Comparison of ENCODE assay signal across 1 cellular context in the genomic region with DNA sequence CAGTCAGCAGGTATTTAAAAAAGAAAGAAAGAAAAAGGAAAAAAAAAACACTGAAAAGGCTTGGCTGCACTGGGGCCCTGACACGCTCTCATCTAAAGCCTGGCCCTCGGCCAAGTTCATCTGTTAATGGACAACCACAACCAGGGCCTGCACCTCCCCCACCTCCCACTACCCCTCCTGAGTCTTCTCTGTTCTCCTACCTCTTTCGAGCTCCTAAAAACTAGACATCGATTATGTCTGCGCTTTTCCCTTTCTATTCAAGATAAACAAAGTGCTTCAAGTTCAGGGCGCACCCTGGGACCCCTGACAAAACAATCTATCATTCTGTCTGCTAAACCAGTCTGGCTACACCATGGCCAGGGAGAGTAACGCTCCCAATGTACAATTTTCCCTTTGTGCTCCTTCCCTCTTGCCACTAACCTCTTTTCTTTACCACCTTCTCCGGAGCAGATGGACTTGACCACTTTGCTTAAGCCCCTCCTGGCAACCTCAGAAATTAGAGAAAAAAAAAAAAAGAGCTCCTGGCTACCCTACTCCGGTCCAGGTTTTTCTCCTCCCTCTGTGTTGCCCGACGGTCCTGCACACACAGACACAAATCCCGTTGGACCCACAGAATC.
TF ChIP-seq lines count a peak whose summit lies in the region.

No MANE protein-coding gene starts in this region.

TF ChIP-seq in HepG2, 621 proteins besides CTCF, POLR2A, EP300 and RAD21 (continued from another document):
- no peak for TF ChIP-seq TFAP4 (IDR thresholded peaks at IDR 0.05; ENCODE audit: borderline replicate concordance, low read depth)
- no peak for TF ChIP-seq TP53 (CRISPR knock-in tag; conservative IDR thresholded peaks at IDR 0.05)
- no peak for TF ChIP-seq ZBTB42 (CRISPR knock-in tag; IDR thresholded peaks at IDR 0.05)
- TF ChIP-seq HNF4G (IDR thresholded peaks at IDR 0.05; ENCODE audit: borderline replicate concordance, low read depth, low read length): 0 out of 2 replicates have a peak, but pooled peaks have one; percentile 14
- TF ChIP-seq HNF4G (CRISPR knock-in tag; IDR thresholded peaks at IDR 0.05; ENCODE audit: borderline replicate concordance, low read depth): no peak
- no peak for TF ChIP-seq HNRNPLL (IDR thresholded peaks at IDR 0.05; ENCODE audit: low read depth, low read length, poor library complexity, severe bottlenecking)
- TF ChIP-seq TMF1 (CRISPR knock-in tag; IDR thresholded peaks at IDR 0.05; ENCODE audit: low read depth): no peak
- no peak for TF ChIP-seq CHD2 (IDR thresholded peaks at IDR 0.05; ENCODE audit: low read depth, low read length)
- TF ChIP-seq ZEB1 (IDR thresholded peaks at IDR 0.05; ENCODE audit: insufficient replicate concordance, low read depth): no peak
- TF ChIP-seq GATAD2A (CRISPR knock-in tag; IDR thresholded peaks at IDR 0.05): peak; percentile 56
- TF ChIP-seq ZNF567 (CRISPR knock-in tag; IDR thresholded peaks at IDR 0.05; ENCODE audit: borderline replicate concordance): no peak
- TF ChIP-seq SOX5 (CRISPR knock-in tag; IDR thresholded peaks at IDR 0.05; ENCODE audit: borderline replicate concordance): peak; percentile 48; the same call in 1 of the 2 replicates
- TF ChIP-seq, protein P1, sequence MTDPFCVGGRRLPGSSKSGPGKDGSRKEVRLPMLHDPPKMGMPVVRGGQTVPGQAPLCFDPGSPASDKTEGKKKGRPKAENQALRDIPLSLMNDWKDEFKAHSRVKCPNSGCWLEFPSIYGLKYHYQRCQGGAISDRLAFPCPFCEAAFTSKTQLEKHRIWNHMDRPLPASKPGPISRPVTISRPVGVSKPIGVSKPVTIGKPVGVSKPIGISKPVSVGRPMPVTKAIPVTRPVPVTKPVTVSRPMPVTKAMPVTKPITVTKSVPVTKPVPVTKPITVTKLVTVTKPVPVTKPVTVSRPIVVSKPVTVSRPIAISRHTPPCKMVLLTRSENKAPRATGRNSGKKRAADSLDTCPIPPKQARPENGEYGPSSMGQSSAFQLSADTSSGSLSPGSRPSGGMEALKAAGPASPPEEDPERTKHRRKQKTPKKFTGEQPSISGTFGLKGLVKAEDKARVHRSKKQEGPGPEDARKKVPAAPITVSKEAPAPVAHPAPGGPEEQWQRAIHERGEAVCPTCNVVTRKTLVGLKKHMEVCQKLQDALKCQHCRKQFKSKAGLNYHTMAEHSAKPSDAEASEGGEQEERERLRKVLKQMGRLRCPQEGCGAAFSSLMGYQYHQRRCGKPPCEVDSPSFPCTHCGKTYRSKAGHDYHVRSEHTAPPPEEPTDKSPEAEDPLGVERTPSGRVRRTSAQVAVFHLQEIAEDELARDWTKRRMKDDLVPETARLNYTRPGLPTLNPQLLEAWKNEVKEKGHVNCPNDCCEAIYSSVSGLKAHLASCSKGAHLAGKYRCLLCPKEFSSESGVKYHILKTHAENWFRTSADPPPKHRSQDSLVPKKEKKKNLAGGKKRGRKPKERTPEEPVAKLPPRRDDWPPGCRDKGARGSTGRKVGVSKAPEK (CRISPR knock-in tag; IDR thresholded peaks at IDR 0.05; ENCODE audit: borderline replicate concordance): peak; percentile 70; the same call in 1 of the 2 replicates
- TF ChIP-seq HDAC1 (CRISPR knock-in tag; IDR thresholded peaks at IDR 0.05): no peak
- TF ChIP-seq ZNF777 (CRISPR knock-in tag; IDR thresholded peaks at IDR 0.05): no peak
- TF ChIP-seq EEA1 (CRISPR knock-in tag; IDR thresholded peaks at IDR 0.05; ENCODE audit: borderline replicate concordance): no peak
- TF ChIP-seq MEF2D (CRISPR knock-in tag; IDR thresholded peaks at IDR 0.05): no peak
- no peak for TF ChIP-seq ZNF772 (CRISPR knock-in tag; IDR thresholded peaks at IDR 0.05)
- 0 out of 2 replicates have a peak, but pooled peaks have one; percentile 32 for TF ChIP-seq ZGPAT (CRISPR knock-in tag; IDR thresholded peaks at IDR 0.05)
- TF ChIP-seq, protein P2, sequence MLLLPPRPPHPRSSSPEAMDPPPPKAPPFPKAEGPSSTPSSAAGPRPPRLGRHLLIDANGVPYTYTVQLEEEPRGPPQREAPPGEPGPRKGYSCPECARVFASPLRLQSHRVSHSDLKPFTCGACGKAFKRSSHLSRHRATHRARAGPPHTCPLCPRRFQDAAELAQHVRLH (CRISPR knock-in tag; IDR thresholded peaks at IDR 0.05; ENCODE audit: borderline replicate concordance, low read depth): no peak
- TF ChIP-seq ARHGAP35 (CRISPR knock-in tag; IDR thresholded peaks at IDR 0.05; ENCODE audit: borderline replicate concordance): no peak
- TF ChIP-seq KDM2A (CRISPR knock-in tag; IDR thresholded peaks at IDR 0.05; ENCODE audit: borderline replicate concordance, low read depth): peak; percentile 33; the same call in 1 of the 2 replicates
- TF ChIP-seq ZNF616 (CRISPR knock-in tag; IDR thresholded peaks at IDR 0.05; ENCODE audit: low read depth): no peak
- no peak for TF ChIP-seq PLSCR1 (CRISPR knock-in tag; IDR thresholded peaks at IDR 0.05; ENCODE audit: borderline replicate concordance)
- no peak for TF ChIP-seq ZNF746 (CRISPR knock-in tag; IDR thresholded peaks at IDR 0.05)
- no peak for TF ChIP-seq TAF1 (CRISPR knock-in tag; IDR thresholded peaks at IDR 0.05)
- TF ChIP-seq SIN3A (IDR thresholded peaks at IDR 0.05; ENCODE audit: borderline replicate concordance, low read depth, low read length): no peak
- no peak for TF ChIP-seq NPAS2 (CRISPR knock-in tag; IDR thresholded peaks at IDR 0.05; ENCODE audit: borderline replicate concordance)
- peak; percentile 20; the same call in 1 of the 2 replicates for TF ChIP-seq ZNF574 (CRISPR knock-in tag; IDR thresholded peaks at IDR 0.05)
- TF ChIP-seq, protein P3, sequence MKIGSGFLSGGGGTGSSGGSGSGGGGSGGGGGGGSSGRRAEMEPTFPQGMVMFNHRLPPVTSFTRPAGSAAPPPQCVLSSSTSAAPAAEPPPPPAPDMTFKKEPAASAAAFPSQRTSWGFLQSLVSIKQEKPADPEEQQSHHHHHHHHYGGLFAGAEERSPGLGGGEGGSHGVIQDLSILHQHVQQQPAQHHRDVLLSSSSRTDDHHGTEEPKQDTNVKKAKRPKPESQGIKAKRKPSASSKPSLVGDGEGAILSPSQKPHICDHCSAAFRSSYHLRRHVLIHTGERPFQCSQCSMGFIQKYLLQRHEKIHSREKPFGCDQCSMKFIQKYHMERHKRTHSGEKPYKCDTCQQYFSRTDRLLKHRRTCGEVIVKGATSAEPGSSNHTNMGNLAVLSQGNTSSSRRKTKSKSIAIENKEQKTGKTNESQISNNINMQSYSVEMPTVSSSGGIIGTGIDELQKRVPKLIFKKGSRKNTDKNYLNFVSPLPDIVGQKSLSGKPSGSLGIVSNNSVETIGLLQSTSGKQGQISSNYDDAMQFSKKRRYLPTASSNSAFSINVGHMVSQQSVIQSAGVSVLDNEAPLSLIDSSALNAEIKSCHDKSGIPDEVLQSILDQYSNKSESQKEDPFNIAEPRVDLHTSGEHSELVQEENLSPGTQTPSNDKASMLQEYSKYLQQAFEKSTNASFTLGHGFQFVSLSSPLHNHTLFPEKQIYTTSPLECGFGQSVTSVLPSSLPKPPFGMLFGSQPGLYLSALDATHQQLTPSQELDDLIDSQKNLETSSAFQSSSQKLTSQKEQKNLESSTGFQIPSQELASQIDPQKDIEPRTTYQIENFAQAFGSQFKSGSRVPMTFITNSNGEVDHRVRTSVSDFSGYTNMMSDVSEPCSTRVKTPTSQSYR (CRISPR knock-in tag; IDR thresholded peaks at IDR 0.05; ENCODE audit: borderline replicate concordance): peak; percentile 99
- no peak for TF ChIP-seq NFE2 (CRISPR knock-in tag; IDR thresholded peaks at IDR 0.05)
- no peak for TF ChIP-seq ZNF839 (CRISPR knock-in tag; IDR thresholded peaks at IDR 0.05; ENCODE audit: borderline replicate concordance)
- TF ChIP-seq ZNF264 (CRISPR knock-in tag; IDR thresholded peaks at IDR 0.05): no peak
- no peak for TF ChIP-seq TARDBP (CRISPR knock-in tag; IDR thresholded peaks at IDR 0.05)
- TF ChIP-seq FOXA3 (CRISPR knock-in tag; IDR thresholded peaks at IDR 0.05): no peak
- TF ChIP-seq SOX13 (IDR thresholded peaks at IDR 0.05): 0 out of 2 replicates have a peak, but pooled peaks have one; percentile 19
- peak in 1 of 2 experiments; percentile 59; a peak in 2 of 4 replicates for TF ChIP-seq SOX13 (CRISPR knock-in tag; conservative IDR thresholded peaks at IDR 0.05 in 1 of 2, IDR thresholded peaks at IDR 0.05 in 1 of 2)
- TF ChIP-seq ZNF589 (CRISPR knock-in tag; conservative IDR thresholded peaks at IDR 0.05): no peak
- no peak for TF ChIP-seq HOXA7 (CRISPR knock-in tag; IDR thresholded peaks at IDR 0.05)
- no peak; the same call in 1 of the 2 replicates for TF ChIP-seq ZNF350 (CRISPR knock-in tag; IDR thresholded peaks at IDR 0.05; ENCODE audit: borderline replicate concordance, low read depth)
- no peak for TF ChIP-seq SP1 (IDR thresholded peaks at IDR 0.05)
- no peak for TF ChIP-seq SP1 (CRISPR knock-in tag; IDR thresholded peaks at IDR 0.05)
- no peak for TF ChIP-seq PHB2 (IDR thresholded peaks at IDR 0.05; ENCODE audit: partially characterized antibody)
- peak; percentile 68 for TF ChIP-seq RARA (CRISPR knock-in tag; IDR thresholded peaks at IDR 0.05)
TF ChIP-seq in HepG2: peak in this region for 46.
